ENCODE assay signal across 8 cellular contexts in the genomic region with DNA sequence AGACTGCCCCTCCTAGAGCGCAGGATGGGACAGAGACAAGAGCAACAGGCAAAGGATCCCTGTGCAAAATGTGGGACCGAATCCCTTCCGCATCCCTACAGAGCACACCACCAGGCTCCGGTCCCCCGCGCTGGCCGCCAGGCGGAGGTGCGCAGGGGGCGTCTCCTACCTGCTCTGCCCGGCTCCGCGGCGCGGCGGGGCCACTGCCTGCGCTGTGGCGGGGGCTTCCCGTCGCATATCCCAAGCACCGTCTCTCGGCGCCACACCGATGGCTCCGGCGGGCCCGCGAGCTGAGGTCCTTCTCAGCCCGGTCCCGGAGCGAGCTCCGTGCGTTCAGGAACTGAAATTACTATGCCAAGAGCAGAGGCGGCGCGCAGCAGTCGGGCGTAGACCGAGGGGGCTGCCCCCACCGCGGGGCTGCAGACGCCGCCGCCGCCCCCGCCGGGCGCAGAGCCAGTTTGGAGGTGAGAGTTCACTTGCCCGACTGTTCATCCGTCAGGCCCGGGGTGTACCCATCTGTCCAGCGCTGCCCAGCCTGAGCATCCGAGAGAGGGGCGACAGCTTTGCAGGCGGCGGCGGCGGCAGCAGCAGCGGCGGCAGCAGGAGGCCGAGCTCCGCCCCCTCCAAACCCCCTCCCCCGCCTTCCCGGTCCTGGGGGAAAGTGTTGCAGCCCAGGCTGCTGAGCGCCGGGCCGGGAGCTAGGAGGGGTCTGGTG. TPM values are rescaled to one million over a fixed set of nuclear protein-coding genes. Genes with fewer than 3 reads are reported as not detected.
DNase-seq lines count a peak whose midpoint lies in the region; ATAC-seq and TF ChIP-seq lines count a peak whose summit lies in the region.

GPRIN3 (minus strand) TSS at position 355 of the 715 bp plus-strand sequence. CDS start 57,690 bp downstream, outside the sequence.

- TF ChIP-seq CTCF in mesothelial cell of epicardium (IDR thresholded peaks at IDR 0.05; ENCODE audit: unreplicated experiment), result no peak

- peaks cover 31 to 47% of the 10 kb centered on the region in 2 donors for H3K4me1 Mint-ChIP-seq in effector memory CD8-positive, alpha-beta T cell (ENCODE audit: low read depth in 2 of 2)
- H3K4me1 Mint-ChIP-seq in mesothelial cell of epicardium, result peaks cover 20% of the 10 kb centered on the region

- H3K27me3 Mint-ChIP-seq in effector memory CD8-positive, alpha-beta T cell, result no peaks in the 10 kb centered on the region
- H3K27me3 Mint-ChIP-seq in mesothelial cell of epicardium (ENCODE audit: low read depth), result peaks cover 16% of the 10 kb centered on the region

- CTCF ChIA-PET in activated CD8-positive, alpha-beta memory T cell treated with anti-CD3 and anti-CD28 coated beads for 36 hours (lab: Charles Lee), result interaction anchor here (0.6 to 1.8 kb wide), 9 partner anchors 9 to 481 kb away, joined by 3 to 6 read pairs (median 3); no protein-coding TSS in a partner anchor

- no peaks in the 10 kb centered on the region for H3K9me3 Mint-ChIP-seq in effector memory CD8-positive, alpha-beta T cell
- H3K9me3 Mint-ChIP-seq in mesothelial cell of epicardium, result no peaks in the 10 kb centered on the region

- H3K36me3 Mint-ChIP-seq in effector memory CD8-positive, alpha-beta T cell (ENCODE audit: insufficient read depth), result peaks cover 36% of the 10 kb centered on the region
- no peaks in the 10 kb centered on the region for H3K36me3 Mint-ChIP-seq in mesothelial cell of epicardium

- POLR2A ChIA-PET in activated CD8-positive, alpha-beta memory T cell treated with anti-CD3 and anti-CD28 coated beads for 36 hours (lab: Charles Lee), result interaction anchor here (0.5 to 1.4 kb wide), 5 partner anchors 9 to 714 kb away, joined by 3 to 10 read pairs (median 4); no protein-coding TSS in a partner anchor

- peak; percentile 84 for ATAC-seq in HG02571 (IDR thresholded peaks at IDR 0.05; ENCODE audit: unreplicated experiment)
- ATAC-seq in effector memory CD8-positive, alpha-beta T cell (replicated peaks), result peak; percentile 68

- H3K4me3 Mint-ChIP-seq in effector memory CD8-positive, alpha-beta T cell, result peak within 1 kb of the TSS; percentile 85 to 91
- H3K4me3 Mint-ChIP-seq in mesothelial cell of epicardium, result peak within 1 kb of the TSS; percentile 82

- H3K27ac Mint-ChIP-seq in effector memory CD8-positive, alpha-beta T cell, result peak within 1 kb of the TSS; percentile 84 to 98
- H3K27ac Mint-ChIP-seq in mesothelial cell of epicardium, result no peak within 1 kb of the TSS

- DNase-seq in GDM1 (lab: John Stamatoyannopoulos, UW) (peak; percentile 42), NCI-H2227 treated with DMSO at 0.1 percent for 48 hours (lab: John Stamatoyannopoulos, UW) (peak; percentile 44), mesothelial cell of epicardium (ENCODE audit: low spot score in 2 of 2, unreplicated experiment in 2 of 2) (peak; percentile 33 to 62), MV-4-11 (lab: John Stamatoyannopoulos, UW) (no peak)
- peak; percentile 62 to 70 (median 69) for DNase-seq in effector memory CD8-positive, alpha-beta T cell
- DNase-seq in stimulated activated CD8-positive, alpha-beta memory T cell treated with anti-CD3 and anti-CD28 coated beads, Interleukin-4, amount 100 ng/mL, for 24 hours (ENCODE audit: low read depth), result peak; percentile 45

RNA-seq across cellular contexts. Expression of gene GPRIN3, which starts in this region (rescaled TPM):
- total RNA-seq in activated CD8-positive, alpha-beta memory T cell treated with anti-CD3 and anti-CD28 coated beads for 36 hours, result 10 to 100 TPM; 18.8 to 19.0 TPM
- total RNA-seq in mesothelial cell of epicardium, result 1.4 to 1.6 TPM (median 1.5 TPM) in 3 replicates
